Comparison of ENCODE assay signal across 8 cellular contexts in the genomic region with DNA sequence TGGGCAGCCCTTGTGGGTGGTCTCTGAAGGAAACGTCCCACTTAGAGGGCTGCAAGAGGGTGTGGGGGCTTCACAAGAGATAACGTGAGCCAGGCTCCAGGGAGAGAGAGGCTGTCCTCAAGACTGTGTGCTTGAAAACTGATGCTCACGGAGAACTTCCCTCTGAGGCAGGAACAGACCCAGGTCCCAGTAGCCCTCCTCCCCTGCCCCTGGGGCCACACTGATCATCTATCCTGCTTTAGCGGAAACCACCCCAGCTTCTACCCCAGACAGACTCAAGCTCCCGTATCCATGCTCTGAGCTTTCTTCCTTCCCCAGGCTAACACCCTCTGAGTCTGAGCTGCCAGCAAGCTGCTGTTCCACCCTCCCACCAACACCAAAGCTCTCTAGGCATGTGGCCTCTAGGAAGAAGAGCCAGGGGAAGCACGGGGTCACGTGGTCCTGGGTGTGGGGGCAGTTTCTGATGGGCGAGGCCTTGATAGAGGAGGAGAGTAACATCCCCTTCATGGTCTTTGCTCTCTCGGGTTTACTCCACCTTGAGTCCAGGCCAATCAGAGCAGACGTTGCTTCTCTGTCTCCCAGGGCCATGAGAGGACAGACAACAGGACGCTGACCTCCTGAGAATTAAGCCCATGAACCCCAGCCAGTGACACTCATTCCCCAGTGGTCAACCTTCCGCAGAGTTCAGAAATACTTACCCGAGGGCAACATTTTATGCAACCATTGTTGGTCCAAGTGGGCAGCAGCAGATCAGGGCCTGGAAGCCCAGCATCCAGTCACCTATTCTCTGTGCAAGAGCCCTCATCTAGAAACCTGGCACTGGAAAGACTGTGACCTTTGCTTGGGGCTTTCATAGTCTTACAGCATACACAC. TPM values are rescaled to one million over a fixed set of nuclear protein-coding genes. Genes with fewer than 3 reads are reported as not detected.
DNase-seq lines count a peak whose midpoint lies in the region; ATAC-seq, FAIRE-seq and TF ChIP-seq lines count a peak whose summit lies in the region.

No MANE protein-coding gene starts in this region.

- no peak for TF ChIP-seq CTCF in A549 (IDR thresholded peaks at IDR 0.05)
- no peak for TF ChIP-seq CTCF in foreskin fibroblast (IDR thresholded peaks at IDR 0.05; ENCODE audit: low read depth, low read length)
- TF ChIP-seq CTCF in pancreas (IDR thresholded peaks at IDR 0.05): no peak

- H3K27me3 ChIP-seq in pancreas: no peaks in the 10 kb centered on the region

- H3K4me3 ChIP-seq in A549: peak overlapping the region; percentile 70
- peak overlapping the region; percentile 82 to 93 for H3K4me3 ChIP-seq in foreskin fibroblast (ENCODE audit: low read depth in 1 of 2, low read length in 2 of 2)
- peak overlapping the region; percentile 75 to 94 (median 84) for H3K4me3 ChIP-seq in pancreas

- FAIRE-seq in A549 (lab: Jason Lieb, UNC) (no peak), pancreas (lab: Jason Lieb, UNC) (no peak)

- WGBS in A549 (ENCODE audit: missing lambda C conversion rate): 53% methylated on average over 13 of the region's 13 CpGs
- WGBS in pancreas, 2 donors: 31 to 34% methylated on average over 13 of the region's 13 CpGs

- no peak for TF ChIP-seq EP300 in A549 (IDR thresholded peaks at IDR 0.05)

- CTCF ChIA-PET in A549 (lab: Yijun Ruan, JAX): interaction anchor here (0.9 to 12.6 kb wide), 10 partner anchors 10 to 78 kb away, joined by 3 to 405 read pairs (median 4); a partner anchor contains a TSS

- ATAC-seq in A549 (peak in 1 of 2 experiments; percentile 4; a peak in 3 of 6 replicates), GM18502 (IDR thresholded peaks at IDR 0.05; ENCODE audit: poor library complexity, unreplicated experiment) (peak; percentile 71), HG02840 (IDR thresholded peaks at IDR 0.05; ENCODE audit: low FRiP score, unreplicated experiment) (peak; percentile 43), pancreas (no peak)

- no peak for TF ChIP-seq RAD21 in A549 (conservative IDR thresholded peaks at IDR 0.05 in 1 of 2, IDR thresholded peaks at IDR 0.05 in 1 of 2)

- H3K27ac ChIP-seq in A549: peak overlapping the region; percentile 95 to 100
- H3K27ac ChIP-seq in pancreas: peak overlapping the region; percentile 91 to 96 (median 94)

- H3K9me3 ChIP-seq in A549 (no peaks in the 10 kb centered on the region), pancreas (no peaks in the 10 kb centered on the region)

- TF ChIP-seq POLR2A in A549 (IDR thresholded peaks at IDR 0.05; ENCODE audit: low read length): no peak

- intact Hi-C loops in pancreas (cut with DNase I): no loop called here

- H3K36me3 ChIP-seq in pancreas: no peaks in the 10 kb centered on the region

- H3K4me1 ChIP-seq in A549 (peaks cover 18% of the 10 kb centered on the region), pancreas (peaks cover 14 to 31% (median 14%) of the 10 kb centered on the region in 3 donors)

- H3K4me2 ChIP-seq in A549: peak overlapping the region; percentile 89

- DNase-seq in A549 (ENCODE audit: low read depth in 1 of 2, low spot score in 1 of 2) (peak in 1 of 2 experiments; percentile 62), NCI-H446 (lab: John Stamatoyannopoulos, UW) (peak; percentile 51 to 63), foreskin fibroblast (peak; percentile 46 to 83), pancreas (peak in 3 of 6 donors; percentile 45 to 60 (median 52)), NCI-H1694 (lab: John Stamatoyannopoulos, UW) (no peak)
- DNase-seq in activated CD8-positive, alpha-beta memory T cell treated with anti-CD3 and anti-CD28 coated beads, Interleukin-2, amount 50 U/mL, for 48 hours: peak; percentile 82

- POLR2A ChIA-PET in A549 (lab: Yijun Ruan, JAX): interaction anchor here (1.2 to 3.7 kb wide), 5 partner anchors 9 to 43 kb away, joined by 5 to 55 read pairs (median 16); a partner anchor contains a TSS

TF ChIP-seq in A549, 52 proteins besides CTCF, POLR2A, EP300 and RAD21:
- TF ChIP-seq, protein P1, sequence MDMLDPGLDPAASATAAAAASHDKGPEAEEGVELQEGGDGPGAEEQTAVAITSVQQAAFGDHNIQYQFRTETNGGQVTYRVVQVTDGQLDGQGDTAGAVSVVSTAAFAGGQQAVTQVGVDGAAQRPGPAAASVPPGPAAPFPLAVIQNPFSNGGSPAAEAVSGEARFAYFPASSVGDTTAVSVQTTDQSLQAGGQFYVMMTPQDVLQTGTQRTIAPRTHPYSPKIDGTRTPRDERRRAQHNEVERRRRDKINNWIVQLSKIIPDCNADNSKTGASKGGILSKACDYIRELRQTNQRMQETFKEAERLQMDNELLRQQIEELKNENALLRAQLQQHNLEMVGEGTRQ (IDR thresholded peaks at IDR 0.05): peak; percentile 73
- TF ChIP-seq MAFK (IDR thresholded peaks at IDR 0.05; ENCODE audit: partially characterized antibody) (no peak), ZC3H11A (IDR thresholded peaks at IDR 0.05) (no peak), ESRRA (IDR thresholded peaks at IDR 0.05; ENCODE audit: borderline replicate concordance, low read length) (no peak), HOXB13 (CRISPR knock-in tag; IDR thresholded peaks at IDR 0.05; ENCODE audit: low read depth) (no peak), NPAS2 (CRISPR knock-in tag; IDR thresholded peaks at IDR 0.05; ENCODE audit: borderline replicate concordance) (no peak), PHF8 (IDR thresholded peaks at IDR 0.05; ENCODE audit: borderline replicate concordance, low read depth) (no peak), BHLHE40 (IDR thresholded peaks at IDR 0.05; ENCODE audit: low read depth, low read length) (no peak), GATA3 (IDR thresholded peaks at IDR 0.05; ENCODE audit: borderline replicate concordance) (no peak), ZFP36 (IDR thresholded peaks at IDR 0.05; ENCODE audit: borderline replicate concordance, partially characterized antibody) (no peak), CBX8 (IDR thresholded peaks at IDR 0.05) (no peak), KDM1A (IDR thresholded peaks at IDR 0.05; ENCODE audit: low read depth) (no peak), KDM5A (IDR thresholded peaks at IDR 0.05) (no peak), NR3C1 (IDR thresholded peaks at IDR 0.05) (no peak)
- TF ChIP-seq, protein P2, sequence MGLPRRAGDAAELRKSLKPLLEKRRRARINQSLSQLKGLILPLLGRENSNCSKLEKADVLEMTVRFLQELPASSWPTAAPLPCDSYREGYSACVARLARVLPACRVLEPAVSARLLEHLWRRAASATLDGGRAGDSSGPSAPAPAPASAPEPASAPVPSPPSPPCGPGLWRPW (IDR thresholded peaks at IDR 0.05): no peak
- TF ChIP-seq, protein P3, sequence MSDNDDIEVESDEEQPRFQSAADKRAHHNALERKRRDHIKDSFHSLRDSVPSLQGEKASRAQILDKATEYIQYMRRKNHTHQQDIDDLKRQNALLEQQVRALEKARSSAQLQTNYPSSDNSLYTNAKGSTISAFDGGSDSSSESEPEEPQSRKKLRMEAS (IDR thresholded peaks at IDR 0.05): 0 out of 2 replicates have a peak, but pooled peaks have one; percentile 19

RNA-seq across cellular contexts. Expression of a gene that starts 1.3 kb away (rescaled TPM):
- polyA plus RNA-seq in A549 (2011; rRNA removed) (52.1 and 60.2 TPM in 2 replicates), A549 (2017; fragmentation: RNase III; extraction: RNeasy Plus Mini Kit Qiagen cat#74134 plus additional on column Dnase treatment) (16.9 to 20.7 TPM (median 18.8 TPM) in 3 replicates), pancreas (10 to 100 TPM; 12.8 to 20.3 TPM)
- 35.2 and 38.7 TPM in 2 replicates for polyA plus RNA-seq in A549 (2012; cell fraction: cytosol; rRNA removed)
- 67.7 and 94.9 TPM in 2 replicates for polyA plus RNA-seq in A549 (2012; cell fraction: nucleus; rRNA removed)
- polyA minus RNA-seq in A549 (2011; rRNA and poly(A)+ RNA removed): 93.2 and 112 TPM in 2 replicates
- total RNA-seq in pancreas: 100 to 1,000 TPM in 1 of 6 donors, 10 to 100 TPM in 5; 18.6 to 146 (median 23.1) TPM

RNA-seq across cellular contexts. Expression of a gene that starts 19.1 kb away (rescaled TPM):
- 27.9 and 30.2 TPM in 2 replicates for polyA plus RNA-seq in A549 (2011; rRNA removed)
- 19.8 and 23.0 TPM in 2 replicates for polyA plus RNA-seq in A549 (2012; cell fraction: cytosol; rRNA removed)
- 25.8 and 32.7 TPM in 2 replicates for polyA plus RNA-seq in A549 (2012; cell fraction: nucleus; rRNA removed)
- 22.2 to 31.4 TPM (median 30.7 TPM) in 3 replicates for polyA plus RNA-seq in A549 (2017; fragmentation: RNase III; extraction: RNeasy Plus Mini Kit Qiagen cat#74134 plus additional on column Dnase treatment)
- polyA minus RNA-seq in A549 (2011; rRNA and poly(A)+ RNA removed): 41.2 and 48.4 TPM in 2 replicates
- total RNA-seq in pancreas: 10 to 100 TPM; 50.1 to 78.9 (median 60.3) TPM
- 10 to 100 TPM; 34.2 to 41.6 TPM for polyA plus RNA-seq in pancreas

RNA-seq across cellular contexts. Expression of a gene that starts 19.3 kb away (rescaled TPM):
- polyA plus RNA-seq in A549 (2011; rRNA removed) (0.86 and 0.97 TPM in 2 replicates), A549 (2017; fragmentation: RNase III; extraction: RNeasy Plus Mini Kit Qiagen cat#74134 plus additional on column Dnase treatment) (0.84 to 0.93 TPM (median 0.88 TPM) in 3 replicates), pancreas (1 to 10 TPM; 2.3 TPM)
- polyA plus RNA-seq in A549 (2012; cell fraction: cytosol; rRNA removed): 0.66 and 1.6 TPM in 2 replicates
- polyA plus RNA-seq in A549 (2012; cell fraction: nucleus; rRNA removed): 0.71 and 1.3 TPM in 2 replicates
- 0.95 and 1.1 TPM in 2 replicates for polyA minus RNA-seq in A549 (2011; rRNA and poly(A)+ RNA removed)
- 1 to 10 TPM in 3 of 6 donors, under 1 TPM in 3; 0.37 to 2.4 (median 1.1) TPM for total RNA-seq in pancreas

RNA-seq across cellular contexts. Expression of a gene that starts 24.1 kb away (rescaled TPM):
- polyA plus RNA-seq in A549 (2011; rRNA removed): not detected in 2 replicates
- polyA plus RNA-seq in A549 (2012; cell fraction: cytosol; rRNA removed): 0.01 TPM in 1 of 2 replicates, not detected in the other
- polyA plus RNA-seq in A549 (2012; cell fraction: nucleus; rRNA removed): 0.04 TPM in 1 of 2 replicates, not detected in the other
- not detected in 3 replicates for polyA plus RNA-seq in A549 (2017; fragmentation: RNase III; extraction: RNeasy Plus Mini Kit Qiagen cat#74134 plus additional on column Dnase treatment)
- not detected in 2 replicates for polyA minus RNA-seq in A549 (2011; rRNA and poly(A)+ RNA removed)
- not detected for total RNA-seq in pancreas
- under 1 TPM in 1 of 2 donors, not detected in 1; 0.07 TPM for polyA plus RNA-seq in pancreas

RNA-seq across cellular contexts. Expression of a gene that starts 35.0 kb away (rescaled TPM):
- polyA plus RNA-seq in A549 (2011; rRNA removed): 0.06 TPM in 1 of 2 replicates, not detected in the other
- polyA plus RNA-seq in A549 (2012; cell fraction: cytosol; rRNA removed): 0.12 and 0.18 TPM in 2 replicates
- polyA plus RNA-seq in A549 (2012; cell fraction: nucleus; rRNA removed): 0.94 and 1.4 TPM in 2 replicates
- polyA plus RNA-seq in A549 (2017; fragmentation: RNase III; extraction: RNeasy Plus Mini Kit Qiagen cat#74134 plus additional on column Dnase treatment): 0.36 TPM in 1 of 3 replicates, not detected in the others
- not detected in 2 replicates for polyA minus RNA-seq in A549 (2011; rRNA and poly(A)+ RNA removed)
- total RNA-seq in pancreas: 10 to 100 TPM in 1 of 6 donors, 1 to 10 TPM in 5; 2.7 to 12.0 (median 4.0) TPM
- polyA plus RNA-seq in pancreas: 10 to 100 TPM in 1 of 2 donors, 1 to 10 TPM in 1; 3.4 to 11.1 TPM

Comparison
In these comparisons a context has a peak if more than half of its experiments do, and no peak if none do; other contexts are left out.
1. ATAC-seq: peak in GM18502 (single experiment) and HG02840 (single experiment); none in pancreas (0 of 4).
2. Peak in every context shown above with its lines, with median percentiles within 50 percentile points of each other: H3K4me3 ChIP-seq.